ENCODE assay signal across 32 cellular contexts in the genomic region with DNA sequence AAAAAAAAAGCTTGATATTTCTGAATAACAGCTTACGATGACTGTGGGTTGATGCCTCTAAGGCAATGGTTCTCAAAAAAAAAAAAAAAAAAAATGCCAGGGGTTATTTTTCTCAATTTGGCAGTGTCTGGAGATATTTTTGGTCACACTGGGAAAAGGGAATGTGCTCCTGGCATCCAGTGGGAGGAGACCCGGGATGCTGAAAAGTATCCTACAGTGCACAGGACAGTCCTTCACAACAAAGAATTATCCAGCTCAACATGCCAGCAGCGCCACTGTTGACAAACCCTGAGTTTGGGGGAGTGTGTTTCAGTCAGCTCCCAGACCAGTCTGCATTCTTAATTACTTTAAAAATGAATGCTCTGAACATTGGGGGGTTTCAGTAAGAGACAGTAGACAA. TPM values are rescaled to one million over a fixed set of nuclear protein-coding genes. Genes with fewer than 3 reads are reported as not detected.
"Had no signal": no experiment of that assay in that cellular context is flagged by ENCODE, and none has a peak within 500 bp of the region (broad histone marks: within the 10 kb centered on the region; RNA-seq: fewer than 3 reads in every experiment).

No MANE protein-coding gene starts in this region.

- H3K4me3 ChIP-seq: adrenal gland had no signal

- ATAC-seq: activated CD4-positive, alpha-beta T cell treated with anti-CD3 and anti-CD28 coated beads for 36 hours; activated CD4-positive, CD25-positive, alpha-beta regulatory T cell treated with anti-CD3 and anti-CD28 coated beads, Interleukin-2, amount 50 U/mL, for 24 hours; activated naive CD4-positive, alpha-beta T cell treated with anti-CD3 and anti-CD28 coated beads, Interleukin-2, amount 50 U/mL, for 72 hours; activated T-cell treated with anti-CD3 and anti-CD28 coated beads, Interleukin-2, amount 50 U/mL, for 4 hours had no signal

- H3K4me1 ChIP-seq: adrenal gland had no signal

- H3K36me3 ChIP-seq: adrenal gland had no signal

- H3K9me3 ChIP-seq: adrenal gland had no signal

- DNase-seq: activated CD4-positive, alpha-beta T cell treated with anti-CD3 and anti-CD28 coated beads for 36 hours; activated CD4-positive, alpha-beta T cell treated with anti-CD3 and anti-CD28 coated beads, Interleukin-2, amount 10 ng/mL, durations not matched to agents 7 days and 5 days; activated CD4-positive, alpha-beta T cell treated with anti-CD3 and anti-CD28 coated beads, Interleukin-2, amount 50 U/mL, for 48 hours; activated CD8-positive, alpha-beta memory T cell treated with anti-CD3 and anti-CD28 coated beads, Interleukin-2, amount 50 U/mL, for 4 hours; activated gamma-delta T cell treated with Interleukin-2 at 50 U/mL for 16 hours; activated naive CD4-positive, alpha-beta T cell treated with anti-CD3 and anti-CD28 coated beads for 36 hours; activated T-cell treated with anti-CD3 and anti-CD28 coated beads for 4 hours; activated T-cell treated with anti-CD3 and anti-CD28 coated beads, Interleukin-2, amount 50 U/mL, for 4 hours; adrenal gland; caudate nucleus; cerebellar nuclear complex; Kasumi-1; NCI-H1092 treated with DMSO at 0.1 percent for 48 hours; NCI-H1417; NCI-H146; NCI-H187; NCI-H2029 treated with DMSO at 0.1 percent for 48 hours; NCI-H2107; NCI-H2171; NCI-H510A; NCI-H526; NCI-H748 treated with DMSO at 0.1 percent for 48 hours; NK-92 treated with Interleukin-12 subunit alpha and Interleukin-12 subunit beta, amount 100 ng/mL, for 24 hours; OCI-M1; Right ventricle myocardium superior; T1000 had no signal

- H3K27ac ChIP-seq: adrenal gland had no signal

- H3K27me3 ChIP-seq: adrenal gland had no signal

RNA-seq across cellular contexts. Expression of a gene that starts 54.5 kb away (rescaled TPM):
- total RNA-seq: activated CD4-positive, alpha-beta T cell treated with anti-CD3 and anti-CD28 coated beads, Interleukin-2, amount 10 ng/mL, durations not matched to agents 7 days and 5 days; activated naive CD4-positive, alpha-beta T cell treated with anti-CD3 and anti-CD28 coated beads for 36 hours; activated naive CD4-positive, alpha-beta T cell treated with anti-CD3 and anti-CD28 coated beads, Interleukin-2, amount 50 U/mL, for 72 hours; activated T-helper 1 cell treated with anti-CD3 and anti-CD28 coated beads, Interleukin-12 subunit alpha, Interleukin-12 subunit beta, Interleukin-2, Interleukin-4 antibody, amounts not matched to agents 30 ng/mL and 10 ng/mL and 1 ng/mL, durations not matched to agents 14 hours and 24 hours and 36 hours; bronchial epithelial cell; T-helper 1 cell treated with Interleukin-12 subunit alpha and Interleukin-12 subunit beta and Interleukin-4 antibody, amounts not matched to agents 30 ng/mL and 1 ng/mL, for 36 hours; T-helper 2 cell treated with Interferon-gamma antibody and Interleukin-4, amounts not matched to agents 100 ng/mL and 5 ng/mL, for 36 hours had no signal

RNA-seq across cellular contexts. Expression of a gene that starts 57.4 kb away (rescaled TPM):
- total RNA-seq: activated CD4-positive, alpha-beta T cell treated with anti-CD3 and anti-CD28 coated beads for 36 hours; activated CD4-positive, alpha-beta T cell treated with anti-CD3 and anti-CD28 coated beads, Interleukin-2, amount 10 ng/mL, durations not matched to agents 7 days and 5 days; activated naive CD4-positive, alpha-beta T cell treated with anti-CD3 and anti-CD28 coated beads for 36 hours; activated naive CD4-positive, alpha-beta T cell treated with anti-CD3 and anti-CD28 coated beads, Interleukin-2, amount 50 U/mL, for 72 hours; activated T-cell treated with anti-CD3 and anti-CD28 coated beads, Interleukin-2, amount 50 U/mL, for 4 hours; activated T-helper 1 cell treated with anti-CD3 and anti-CD28 coated beads, Interleukin-12 subunit alpha, Interleukin-12 subunit beta, Interleukin-2, Interleukin-4 antibody, amounts not matched to agents 30 ng/mL and 10 ng/mL and 1 ng/mL, durations not matched to agents 14 hours and 24 hours and 36 hours; adrenal gland; bronchial epithelial cell; Right ventricle myocardium superior; T-helper 1 cell treated with Interleukin-12 subunit alpha and Interleukin-12 subunit beta and Interleukin-4 antibody, amounts not matched to agents 30 ng/mL and 1 ng/mL, for 36 hours; T-helper 2 cell treated with Interferon-gamma antibody and Interleukin-4, amounts not matched to agents 100 ng/mL and 5 ng/mL, for 36 hours had no signal
- polyA plus RNA-seq: adrenal gland had no signal
